Comparison of ENCODE assay signal across 29 cellular contexts in the genomic region with DNA sequence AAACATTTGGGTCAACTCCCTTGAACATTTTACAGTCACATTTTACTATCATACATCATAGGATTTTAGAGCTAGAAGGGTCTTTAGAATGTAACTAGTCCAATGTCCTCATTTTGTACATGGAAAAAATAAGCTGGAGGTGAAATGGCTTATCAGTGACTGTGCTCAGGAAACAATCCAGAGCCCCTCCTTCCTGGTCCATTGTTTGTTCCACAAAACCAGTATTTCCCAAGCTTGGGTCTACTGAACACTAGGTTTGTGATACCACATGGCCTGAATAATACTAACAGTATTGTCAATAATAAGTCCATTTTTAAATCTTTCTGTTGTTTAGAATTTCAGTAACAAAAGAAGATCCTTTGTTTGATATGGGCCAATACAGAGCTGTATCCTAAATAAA. TPM values are rescaled to one million over a fixed set of nuclear protein-coding genes. Genes with fewer than 3 reads are reported as not detected.
"Had no signal": no experiment of that assay in that cellular context is flagged by ENCODE, and none has a peak within 500 bp of the region (broad histone marks: within the 10 kb centered on the region; RNA-seq: fewer than 3 reads in every experiment).

No MANE protein-coding gene starts in this region.

- H3K27me3 Mint-ChIP-seq: activated CD8-positive, alpha-beta T cell treated with anti-CD3 and anti-CD28 coated beads for 36 hours; activated naive CD4-positive, alpha-beta T cell treated with anti-CD3 and anti-CD28 coated beads, Interleukin-2, amount 50 U/mL, for 24 hours; activated naive CD8-positive, alpha-beta T cell treated with anti-CD3 and anti-CD28 coated beads for 36 hours; activated naive CD8-positive, alpha-beta T cell treated with anti-CD3 and anti-CD28 coated beads, Interleukin-2, amount 50 U/mL, for 24 hours; effector memory CD8-positive, alpha-beta T cell had no signal

- ATAC-seq: activated CD8-positive, alpha-beta T cell treated with anti-CD3 and anti-CD28 coated beads for 36 hours; activated naive CD8-positive, alpha-beta T cell treated with anti-CD3 and anti-CD28 coated beads, Interleukin-2, amount 50 U/mL, for 24 hours; activated T-cell treated with anti-CD3 and anti-CD28 coated beads, Interleukin-2, amount 50 U/mL, for 4 hours; activated T-helper 17 cell treated with anti-CD3 and anti-CD28 coated beads, Interleukin-2, amount 50 U/mL, for 72 hours; body of pancreas; effector memory CD8-positive, alpha-beta T cell; esophagus mucosa; gastroesophageal sphincter; heart right ventricle; WTC11 had no signal

- H3K27ac Mint-ChIP-seq: activated CD8-positive, alpha-beta T cell treated with anti-CD3 and anti-CD28 coated beads for 36 hours; activated naive CD4-positive, alpha-beta T cell treated with anti-CD3 and anti-CD28 coated beads for 36 hours; activated naive CD4-positive, alpha-beta T cell treated with anti-CD3 and anti-CD28 coated beads, Interleukin-2, amount 50 U/mL, for 24 hours; activated naive CD8-positive, alpha-beta T cell treated with anti-CD3 and anti-CD28 coated beads for 36 hours; activated naive CD8-positive, alpha-beta T cell treated with anti-CD3 and anti-CD28 coated beads, Interleukin-2, amount 50 U/mL, for 24 hours; activated T-helper 17 cell treated with anti-CD3 and anti-CD28 coated beads, Interleukin-2, amount 50 U/mL, for 72 hours; effector memory CD8-positive, alpha-beta T cell; WTC11 had no signal

- H3K4me3 Mint-ChIP-seq: activated CD8-positive, alpha-beta T cell treated with anti-CD3 and anti-CD28 coated beads for 36 hours; activated naive CD4-positive, alpha-beta T cell treated with anti-CD3 and anti-CD28 coated beads for 36 hours; activated naive CD4-positive, alpha-beta T cell treated with anti-CD3 and anti-CD28 coated beads, Interleukin-2, amount 50 U/mL, for 24 hours; activated naive CD8-positive, alpha-beta T cell treated with anti-CD3 and anti-CD28 coated beads for 36 hours; activated naive CD8-positive, alpha-beta T cell treated with anti-CD3 and anti-CD28 coated beads, Interleukin-2, amount 50 U/mL, for 24 hours; activated T-cell treated with anti-CD3 and anti-CD28 coated beads, Interleukin-2, amount 50 U/mL, for 4 hours; activated T-helper 17 cell treated with anti-CD3 and anti-CD28 coated beads, Interleukin-2, amount 50 U/mL, for 72 hours; effector memory CD8-positive, alpha-beta T cell; WTC11 had no signal

- H3K4me3 ChIP-seq: adrenal gland, body of pancreas, gastroesophageal sphincter, heart right ventricle had no signal

- DNase-seq: activated CD4-positive, alpha-beta T cell treated with anti-CD3 and anti-CD28 coated beads for 1 hour; activated CD4-positive, alpha-beta T cell treated with anti-CD3 and anti-CD28 coated beads for 48 hours; activated CD4-positive, alpha-beta T cell treated with anti-CD3 and anti-CD28 coated beads, Interleukin-2, amount 50 U/mL, for 1 hour; activated CD4-positive, alpha-beta T cell treated with anti-CD3 and anti-CD28 coated beads, Interleukin-2, amount 50 U/mL, for 48 hours; activated CD8-positive, alpha-beta memory T cell treated with anti-CD3 and anti-CD28 coated beads for 24 hours; activated CD8-positive, alpha-beta T cell treated with anti-CD3 and anti-CD28 coated beads for 36 hours; activated effector memory CD4-positive, alpha-beta T cell treated with Interleukin-2 at 50 U/mL for 16 hours; activated naive CD4-positive, alpha-beta T cell treated with anti-CD3 and anti-CD28 coated beads for 36 hours; activated naive CD8-positive, alpha-beta T cell treated with anti-CD3 and anti-CD28 coated beads for 36 hours; activated naive CD8-positive, alpha-beta T cell treated with anti-CD3 and anti-CD28 coated beads, Interleukin-2, amount 50 U/mL, for 24 hours; activated T-cell treated with anti-CD3 and anti-CD28 coated beads, Interleukin-2, amount 50 U/mL, for 4 hours; adrenal gland; amygdala; aorta; body of pancreas; caudate nucleus; effector CD4-positive, alpha-beta T cell; effector memory CD8-positive, alpha-beta T cell; foreskin melanocyte; heart right ventricle; T-helper 2 cell had no signal

- FAIRE-seq: colon had no signal

- H3K4me1 Mint-ChIP-seq: activated naive CD4-positive, alpha-beta T cell treated with anti-CD3 and anti-CD28 coated beads, Interleukin-2, amount 50 U/mL, for 24 hours; activated naive CD8-positive, alpha-beta T cell treated with anti-CD3 and anti-CD28 coated beads for 36 hours; activated naive CD8-positive, alpha-beta T cell treated with anti-CD3 and anti-CD28 coated beads, Interleukin-2, amount 50 U/mL, for 24 hours; activated T-helper 17 cell treated with anti-CD3 and anti-CD28 coated beads, Interleukin-2, amount 50 U/mL, for 72 hours; WTC11 had no signal

- H3K27ac ChIP-seq: adrenal gland, body of pancreas, gastroesophageal sphincter, heart right ventricle, VCaP had no signal

- H3K9me3 Mint-ChIP-seq: activated CD8-positive, alpha-beta T cell treated with anti-CD3 and anti-CD28 coated beads for 36 hours; activated naive CD4-positive, alpha-beta T cell treated with anti-CD3 and anti-CD28 coated beads for 36 hours; activated naive CD4-positive, alpha-beta T cell treated with anti-CD3 and anti-CD28 coated beads, Interleukin-2, amount 50 U/mL, for 24 hours; activated naive CD8-positive, alpha-beta T cell treated with anti-CD3 and anti-CD28 coated beads for 36 hours; activated naive CD8-positive, alpha-beta T cell treated with anti-CD3 and anti-CD28 coated beads, Interleukin-2, amount 50 U/mL, for 24 hours; activated T-cell treated with anti-CD3 and anti-CD28 coated beads, Interleukin-2, amount 50 U/mL, for 4 hours; activated T-helper 17 cell treated with anti-CD3 and anti-CD28 coated beads, Interleukin-2, amount 50 U/mL, for 72 hours; effector memory CD8-positive, alpha-beta T cell; WTC11 had no signal

- H3K36me3 Mint-ChIP-seq: activated naive CD4-positive, alpha-beta T cell treated with anti-CD3 and anti-CD28 coated beads, Interleukin-2, amount 50 U/mL, for 24 hours; activated naive CD8-positive, alpha-beta T cell treated with anti-CD3 and anti-CD28 coated beads for 36 hours; WTC11 had no signal

RNA-seq across cellular contexts. Expression of a gene that starts 27.1 kb away (rescaled TPM):
- total RNA-seq: activated naive CD4-positive, alpha-beta T cell treated with anti-CD3 and anti-CD28 coated beads for 36 hours; activated naive CD8-positive, alpha-beta T cell treated with anti-CD3 and anti-CD28 coated beads for 36 hours; activated T-helper 17 cell treated with anti-CD3 and anti-CD28 coated beads, Interleukin-2, amount 50 U/mL, for 72 hours; T-helper 1 cell treated with Interleukin-12 subunit alpha and Interleukin-12 subunit beta and Interleukin-4 antibody, amounts not matched to agents 30 ng/mL and 1 ng/mL, for 36 hours had no signal
